ENCODE assay signal across 11 cellular contexts in the genomic region with DNA sequence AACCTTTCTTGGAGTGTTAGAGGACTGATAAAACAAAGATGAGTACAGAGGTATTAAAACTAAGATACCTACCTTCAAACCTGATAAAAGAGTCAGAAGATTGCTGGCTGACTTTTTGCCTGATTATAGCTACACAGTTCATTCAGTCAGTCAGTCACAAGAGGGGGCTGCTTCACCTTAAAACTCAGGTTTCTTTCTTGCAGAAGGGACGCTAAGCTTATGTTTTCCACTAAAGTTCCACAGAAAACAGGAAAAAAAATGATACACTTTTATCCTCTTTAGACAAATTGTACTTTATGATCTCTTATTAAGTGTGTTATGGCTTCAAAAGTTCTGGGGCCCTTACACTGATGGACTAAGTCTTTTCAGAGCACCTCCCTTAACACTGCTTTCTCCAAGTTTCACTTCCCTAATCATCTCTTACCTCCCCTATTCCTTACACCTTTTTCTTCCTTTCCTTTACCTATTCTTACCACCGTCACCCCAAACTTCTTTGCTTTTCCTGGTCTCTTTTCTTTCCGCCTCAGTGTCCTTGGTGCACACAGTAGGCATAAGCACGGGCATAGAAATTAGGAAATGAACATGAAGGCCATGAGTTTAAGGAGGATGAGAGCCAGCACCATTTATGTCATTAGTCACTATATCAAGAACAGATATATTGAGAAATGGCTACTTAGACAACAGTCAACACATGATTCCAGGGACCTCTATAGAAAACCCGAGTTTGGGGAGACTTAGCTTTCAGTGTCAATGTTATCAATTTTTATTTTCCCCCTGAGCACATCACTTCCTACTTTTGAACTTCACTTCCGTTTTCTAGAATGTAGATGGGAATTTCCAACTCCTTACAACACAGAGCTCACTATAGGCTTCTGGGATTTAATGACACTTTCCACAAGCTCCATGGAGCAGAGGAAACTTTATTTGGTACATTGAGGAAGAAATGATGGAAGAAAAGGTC.
DNase-seq lines count a peak whose midpoint lies in the region; ATAC-seq and TF ChIP-seq lines count a peak whose summit lies in the region.
"Had no signal": no experiment of that assay in that cellular context is flagged by ENCODE, and none has a peak within 500 bp of the region (broad histone marks: within the 10 kb centered on the region; RNA-seq: fewer than 3 reads in every experiment).

No MANE protein-coding gene starts in this region.

- no peak for ATAC-seq in GM21825 (IDR thresholded peaks at IDR 0.05; ENCODE audit: unreplicated experiment)
- ATAC-seq in HG02981 (IDR thresholded peaks at IDR 0.05; ENCODE audit: unreplicated experiment): no peak

- H3K36me3 Mint-ChIP-seq in activated CD4-positive, alpha-beta T cell treated with anti-CD3 and anti-CD28 coated beads, Interleukin-2, amount 10 ng/mL, durations not matched to agents 7 days and 5 days (ENCODE audit: low read depth): peaks cover 2% of the 10 kb centered on the region

- peak; percentile 38 for DNase-seq in activated CD4-positive, alpha-beta T cell treated with anti-CD3 and anti-CD28 coated beads, Interleukin-2, amount 10 ng/mL, durations not matched to agents 7 days and 5 days
- no peak for DNase-seq in activated CD4-positive, alpha-beta T cell treated with anti-CD3 and anti-CD28 coated beads for 48 hours
- DNase-seq in OCI-M1 (lab: John Stamatoyannopoulos, UW) (peak; percentile 29), smooth muscle cell (lab: John Stamatoyannopoulos, UW; ENCODE audit: unreplicated experiment) (no peak), NCI-H2081 (lab: John Stamatoyannopoulos, UW) (no peak)
- DNase-seq in effector memory CD4-positive, alpha-beta T cell: no peak
- DNase-seq: hypothalamus, ovary had no signal

- H3K4me3 ChIP-seq in effector memory CD4-positive, alpha-beta T cell (ENCODE audit: insufficient read depth, low read depth, low read length, poor library complexity, severe bottlenecking): no peak overlapping the region
- no peak overlapping the region for H3K4me3 ChIP-seq in smooth muscle cell
- H3K4me3 ChIP-seq: ascending aorta, ovary had no signal

- WGBS in smooth muscle cell (ENCODE audit: low lambda C conversion rate): 70% methylated on average over 6 of the region's 6 CpGs

- no peak overlapping the region for H2AFZ ChIP-seq in smooth muscle cell (ENCODE audit: low read depth)

- H3F3A ChIP-seq in smooth muscle cell (ENCODE audit: low read depth): no peaks in the 10 kb centered on the region

- no peaks in the 10 kb centered on the region for H3K4me1 ChIP-seq in effector memory CD4-positive, alpha-beta T cell (ENCODE audit: control insufficient read depth, insufficient read depth, low read length, poor library complexity, severe bottlenecking)
- no peaks in the 10 kb centered on the region for H3K4me1 ChIP-seq in smooth muscle cell (ENCODE audit: low read depth)
- H3K4me1 ChIP-seq: ascending aorta had no signal

- H3K27me3 ChIP-seq in effector memory CD4-positive, alpha-beta T cell (replicated peaks; ENCODE audit: control insufficient read depth, insufficient read depth, low read length, poor library complexity, severe bottlenecking): no peaks in the 10 kb centered on the region
- H3K27me3 ChIP-seq in smooth muscle cell (ENCODE audit: low read depth): peaks cover 12% of the 10 kb centered on the region
- H3K27me3 ChIP-seq: ascending aorta, ovary had no signal

- no peaks in the 10 kb centered on the region for H3K79me2 ChIP-seq in smooth muscle cell (ENCODE audit: low read depth)

- H3K27ac ChIP-seq in effector memory CD4-positive, alpha-beta T cell (ENCODE audit: insufficient read depth, low read length, poor library complexity, severe bottlenecking): peak overlapping the region; percentile 58
- H3K27ac ChIP-seq in smooth muscle cell (ENCODE audit: low read depth): no peak overlapping the region
- H3K27ac ChIP-seq: ascending aorta, ovary had no signal

- peak overlapping the region; percentile 91 for H3K27ac Mint-ChIP-seq in activated CD4-positive, alpha-beta T cell treated with anti-CD3 and anti-CD28 coated beads, Interleukin-2, amount 10 ng/mL, durations not matched to agents 7 days and 5 days

- H4K20me1 ChIP-seq in smooth muscle cell (ENCODE audit: low read depth): no peaks in the 10 kb centered on the region

- H3K36me3 ChIP-seq in effector memory CD4-positive, alpha-beta T cell (ENCODE audit: control insufficient read depth, insufficient read depth, low read length): no peaks in the 10 kb centered on the region
- no peaks in the 10 kb centered on the region for H3K36me3 ChIP-seq in smooth muscle cell (ENCODE audit: low read depth)
- H3K36me3 ChIP-seq: ascending aorta, ovary had no signal

- H3K27me3 Mint-ChIP-seq in activated CD4-positive, alpha-beta T cell treated with anti-CD3 and anti-CD28 coated beads, Interleukin-2, amount 10 ng/mL, durations not matched to agents 7 days and 5 days: no peaks in the 10 kb centered on the region

- H3K9me3 ChIP-seq in effector memory CD4-positive, alpha-beta T cell (ENCODE audit: control insufficient read depth, low read length): no peaks in the 10 kb centered on the region
- H3K9me3 ChIP-seq in smooth muscle cell (replicated peaks; ENCODE audit: low read depth): no peaks in the 10 kb centered on the region
- H3K9me3 ChIP-seq: ascending aorta, ovary had no signal

- POLR2A ChIA-PET in activated CD4-positive, alpha-beta T cell treated with anti-CD3 and anti-CD28 coated beads, Interleukin-2, amount 10 ng/mL, durations not matched to agents 7 days and 5 days (lab: Charles Lee): interaction anchor here (0.6 to 0.7 kb wide), 2 partner anchors 362 to 466 kb away, joined by 3 to 12 read pairs; no protein-coding TSS in a partner anchor

- peak overlapping the region; percentile 77 for H3K4me3 Mint-ChIP-seq in activated CD4-positive, alpha-beta T cell treated with anti-CD3 and anti-CD28 coated beads, Interleukin-2, amount 10 ng/mL, durations not matched to agents 7 days and 5 days

- peaks cover 19% of the 10 kb centered on the region for H3K4me1 Mint-ChIP-seq in activated CD4-positive, alpha-beta T cell treated with anti-CD3 and anti-CD28 coated beads, Interleukin-2, amount 10 ng/mL, durations not matched to agents 7 days and 5 days

- no peaks in the 10 kb centered on the region for H3K9me3 Mint-ChIP-seq in activated CD4-positive, alpha-beta T cell treated with anti-CD3 and anti-CD28 coated beads, Interleukin-2, amount 10 ng/mL, durations not matched to agents 7 days and 5 days

- H3K9ac ChIP-seq in smooth muscle cell (ENCODE audit: low read depth): no peak overlapping the region

- TF ChIP-seq CTCF in smooth muscle cell (IDR thresholded peaks at IDR 0.05; ENCODE audit: borderline replicate concordance, insufficient read depth, poor library complexity, severe bottlenecking): peak; percentile 28

- H3K4me2 ChIP-seq in smooth muscle cell: no peak overlapping the region

- CTCF ChIA-PET in activated CD4-positive, alpha-beta T cell treated with anti-CD3 and anti-CD28 coated beads, Interleukin-2, amount 10 ng/mL, durations not matched to agents 7 days and 5 days (lab: Charles Lee): interaction anchor here (1.1 kb wide), 2 partner anchors 9 to 448 kb away, joined by 3 to 5 read pairs; no protein-coding TSS in a partner anchor

Comparison
In these comparisons a context has a peak if more than half of its experiments do, and no peak if none do; other contexts are left out.
1. DNase-seq: peak in activated CD4-positive, alpha-beta T cell treated with anti-CD3 and anti-CD28 coated beads, Interleukin-2, amount 10 ng/mL, durations not matched to agents 7 days and 5 days (single experiment) and OCI-M1 (single experiment); none in activated CD4-positive, alpha-beta T cell treated with anti-CD3 and anti-CD28 coated beads for 48 hours (single experiment), effector memory CD4-positive, alpha-beta T cell (0 of 3), smooth muscle cell (single experiment) and NCI-H2081 (0 of 2).